12 cellular contexts compared by ENCODE assay signal in the genomic region with DNA sequence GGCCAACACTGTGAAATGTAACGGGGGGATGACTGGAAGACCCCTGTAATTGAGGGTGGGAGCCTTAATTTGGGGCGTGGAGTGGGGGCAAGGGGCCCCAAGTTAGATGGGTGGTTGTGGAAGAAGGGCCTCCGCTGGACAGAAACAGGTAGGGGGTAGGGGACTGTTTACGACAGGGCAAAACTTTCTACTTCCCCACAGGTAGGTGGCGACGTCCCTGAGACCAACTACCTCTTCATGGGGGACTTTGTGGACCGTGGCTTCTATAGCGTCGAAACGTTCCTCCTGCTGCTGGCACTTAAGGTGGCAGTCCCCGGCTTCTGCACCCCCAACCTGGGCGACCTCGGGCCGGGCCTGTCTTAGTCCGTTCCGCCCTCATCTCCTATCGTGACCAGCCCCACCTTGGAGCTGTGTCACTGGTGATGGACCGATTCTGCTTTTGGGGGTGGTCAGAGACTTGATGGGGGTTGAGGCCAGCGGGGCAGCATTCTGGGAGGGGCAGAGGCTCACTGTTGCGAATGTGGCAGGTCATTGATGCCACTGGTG. TPM values are rescaled to one million over a fixed set of nuclear protein-coding genes. Genes with fewer than 3 reads are reported as not detected.
DNase-seq lines count a peak whose midpoint lies in the region; ATAC-seq and TF ChIP-seq lines count a peak whose summit lies in the region.
"Had no signal": no experiment of that assay in that cellular context is flagged by ENCODE, and none has a peak within 500 bp of the region (broad histone marks: within the 10 kb centered on the region; RNA-seq: fewer than 3 reads in every experiment).

No MANE protein-coding gene starts in this region.

- H3K36me3 ChIP-seq in IMR-90 (ENCODE audit: control insufficient read depth, insufficient read depth, low read length) (peaks cover 71% of the 10 kb centered on the region), endodermal cell (ENCODE audit: control insufficient read depth, insufficient read depth, low read length) (peaks cover 83% of the 10 kb centered on the region)

- CTCF ChIA-PET in IMR-90 (lab: Yijun Ruan, JAX) = no interaction called here

- no peak overlapping the region for H4K91ac ChIP-seq in IMR-90 (ENCODE audit: insufficient read depth, low read depth, low read length)

- H4K20me1 ChIP-seq in IMR-90 (ENCODE audit: insufficient read depth, low read length) = peaks cover 38% of the 10 kb centered on the region

- H3K14ac ChIP-seq in IMR-90 (replicated peaks; ENCODE audit: low read depth, low read length) = no peak overlapping the region

- no peak for TF ChIP-seq CTCF in CD14-positive monocyte (IDR thresholded peaks at IDR 0.05)
- 0 out of 2 replicates have a peak, but pooled peaks have one; percentile 1 for TF ChIP-seq CTCF in IMR-90 (conservative IDR thresholded peaks at IDR 0.05; ENCODE audit: low read depth, low read length)
- peak; percentile 63 for TF ChIP-seq CTCF in endodermal cell (conservative IDR thresholded peaks at IDR 0.05)

- TF ChIP-seq POLR2A in IMR-90 (IDR thresholded peaks at IDR 0.05; ENCODE audit: low read depth, low read length) = no peak

- H3K27ac ChIP-seq in IMR-90 (ENCODE audit: insufficient read depth, low read length) (no peak overlapping the region), endodermal cell (ENCODE audit: low read depth, low read length) (no peak overlapping the region)

- in situ Hi-C loops in IMR-90 (cut with MboI; ENCODE audit: low sequenced_read_pairs) = no loop called here

- H4K5ac ChIP-seq in IMR-90 (ENCODE audit: low read depth, low read length) = no peak overlapping the region

- H3K4me3 Mint-ChIP-seq in CD14-positive monocyte = no peak overlapping the region
- no peak overlapping the region for H3K4me3 Mint-ChIP-seq in endodermal cell
- H3K4me3 Mint-ChIP-seq: CD4-positive, alpha-beta memory T cell had no signal

- no peak overlapping the region for H2BK5ac ChIP-seq in IMR-90 (ENCODE audit: low read depth, low read length, poor library complexity, severe bottlenecking)

- no peaks in the 10 kb centered on the region for H3K27me3 ChIP-seq in IMR-90 (ENCODE audit: control insufficient read depth, insufficient read depth, low read length)
- no peaks in the 10 kb centered on the region for H3K27me3 ChIP-seq in endodermal cell (ENCODE audit: control insufficient read depth, insufficient read depth, low read length, poor library complexity, severe bottlenecking)

- H2BK120ac ChIP-seq in IMR-90 (ENCODE audit: low read depth, low read length) = no peak overlapping the region

- no peak overlapping the region for H3K56ac ChIP-seq in IMR-90 (ENCODE audit: extremely low read depth, insufficient read depth, low read length)

- no peak overlapping the region for H2AFZ ChIP-seq in IMR-90 (replicated peaks; ENCODE audit: low read length, poor library complexity)

- peaks cover 4% of the 10 kb centered on the region; the same call in 1 of the 2 replicates for H3K4me1 ChIP-seq in IMR-90 (ENCODE audit: control insufficient read depth, insufficient read depth, low read length)
- H3K4me1 ChIP-seq in endodermal cell (ENCODE audit: control insufficient read depth, insufficient read depth, low read length) = peaks cover 7% of the 10 kb centered on the region

- intact Hi-C loops in CD14-positive monocyte (cut with micrococcal nuclease) (no loop called here), IMR-90 (cut with micrococcal nuclease) (no loop called here)

- H3K4me3 ChIP-seq in IMR-90 (ENCODE audit: insufficient read depth, low read depth, low read length) (no peak overlapping the region), endodermal cell (ENCODE audit: low read length) (no peak overlapping the region)

- 83% methylated on average over 7 of the region's 20 CpGs; no CpG with 5 or more reads in 1 of the 2 experiments for WGBS in IMR-90 (ENCODE audit: extremely low coverage in 2 of 2, insufficient read length in 1 of 2), 2 experiments
- 89 to 90% methylated on average over 15 to 20 of the region's 20 CpGs for WGBS in endodermal cell (ENCODE audit: insufficient coverage in 1 of 2, insufficient read length in 1 of 2), 2 experiments

- no peak overlapping the region for H3K18ac ChIP-seq in IMR-90 (ENCODE audit: low read depth, low read length)

- peaks cover 33% of the 10 kb centered on the region for H3K4me1 Mint-ChIP-seq in CD14-positive monocyte
- no peaks in the 10 kb centered on the region for H3K4me1 Mint-ChIP-seq in endodermal cell

- no peak overlapping the region for H4K8ac ChIP-seq in IMR-90 (ENCODE audit: low read depth in 2 of 2, low read length in 2 of 2)

- no peak overlapping the region for H3K4me2 ChIP-seq in IMR-90 (ENCODE audit: low read depth, low read length)

- no peaks in the 10 kb centered on the region for H3K9me1 ChIP-seq in IMR-90 (ENCODE audit: insufficient read depth, low read length)

- dilution Hi-C loops in IMR-90 (cut with HindIII; ENCODE audit: low sequenced_read_pairs, unreplicated experiment) = no loop called here

- H2BK15ac ChIP-seq in IMR-90 (ENCODE audit: low read depth, low read length) = no peak overlapping the region

- H3K23ac ChIP-seq in IMR-90 (ENCODE audit: low read depth, low read length) = no peak overlapping the region

- peaks cover 63 to 87% of the 10 kb centered on the region in 2 donors for H3K36me3 Mint-ChIP-seq in CD14-positive monocyte
- peaks cover 72% of the 10 kb centered on the region for H3K36me3 Mint-ChIP-seq in endodermal cell (ENCODE audit: low read depth)

- H3K79me1 ChIP-seq in IMR-90 (ENCODE audit: low read depth in 1 of 2, low read length in 2 of 2) = peaks cover 31 to 47% of the 10 kb centered on the region in 2 experiments

- H3K27me3 Mint-ChIP-seq in CD14-positive monocyte (ENCODE audit: low read depth in 3 of 3) (peaks cover 0 to 4% (median 3%) of the 10 kb centered on the region in 3 donors), endodermal cell (ENCODE audit: insufficient read depth) (no peaks in the 10 kb centered on the region)
- H3K27me3 Mint-ChIP-seq: CD4-positive, alpha-beta memory T cell; stimulated activated naive CD8-positive, alpha-beta T cell treated with anti-CD3 and anti-CD28 coated beads, Interleukin-15, amount 100 ng/mL, for 72 hours had no signal

- POLR2A ChIA-PET in IMR-90 (lab: Charles Lee; ENCODE audit: unreplicated experiment) = no interaction called here

- no TSS peak for BruUV-seq in IMR-90 (replicated peaks; lab: Mats Ljungman, UMichigan)

- no peak overlapping the region for H2AK9ac ChIP-seq in IMR-90 (replicated peaks; ENCODE audit: low read depth, low read length, poor library complexity)

- DNase-seq in CD14-positive monocyte (ENCODE audit: low spot score) (no peak), IMR-90 (no peak), endodermal cell (no peak), HT-29 (ENCODE audit: low spot score) (no peak), NCI-H2029 treated with DMSO at 0.1 percent for 48 hours (lab: John Stamatoyannopoulos, UW) (no peak)
- DNase-seq: CD4-positive, alpha-beta memory T cell; erythroblast; NCI-H1105; SIG-M5; stimulated activated CD4-positive, alpha-beta T cell treated with anti-CD3 and anti-CD28 coated beads, Interleukin-2, amount 100 ng/mL, for 48 hours; stimulated activated naive CD8-positive, alpha-beta T cell treated with anti-CD3 and anti-CD28 coated beads, Interleukin-15, amount 100 ng/mL, for 72 hours had no signal

- no peak overlapping the region for H2AK5ac ChIP-seq in IMR-90 (ENCODE audit: low read depth, low read length)

- no peak overlapping the region for H2BK20ac ChIP-seq in IMR-90 (ENCODE audit: low read depth, low read length)

- TF ChIP-seq RAD21 in IMR-90 (IDR thresholded peaks at IDR 0.05; ENCODE audit: low read length) = no peak

- H3K9ac ChIP-seq in IMR-90 (ENCODE audit: low read depth, low read length) (no peak overlapping the region), endodermal cell (ENCODE audit: extremely low read depth, low read length, poor library complexity, severe bottlenecking) (no peak overlapping the region)

- no peaks in the 10 kb centered on the region for H3K9me3 ChIP-seq in IMR-90 (ENCODE audit: control insufficient read depth, insufficient read depth, low read length)
- no peaks in the 10 kb centered on the region for H3K9me3 ChIP-seq in endodermal cell (ENCODE audit: control insufficient read depth, low read length)

- H3K9me3 Mint-ChIP-seq in CD14-positive monocyte (peaks cover 3 to 7% (median 3%) of the 10 kb centered on the region in 7 donors), endodermal cell (no peaks in the 10 kb centered on the region)
- H3K9me3 Mint-ChIP-seq: CD4-positive, alpha-beta memory T cell; stimulated activated naive CD8-positive, alpha-beta T cell treated with anti-CD3 and anti-CD28 coated beads, Interleukin-15, amount 100 ng/mL, for 72 hours had no signal

- no peak for ATAC-seq in IMR-90 (ENCODE audit: low read depth)
- ATAC-seq in HG03520 (IDR thresholded peaks at IDR 0.05; ENCODE audit: unreplicated experiment) = no peak
- ATAC-seq: stimulated activated naive CD8-positive, alpha-beta T cell treated with anti-CD3 and anti-CD28 coated beads, Interleukin-15, amount 100 ng/mL, for 72 hours had no signal

- no peak overlapping the region for H3K4ac ChIP-seq in IMR-90 (ENCODE audit: low read depth, low read length)

- H3K27ac Mint-ChIP-seq in CD14-positive monocyte (peak overlapping the region in 4 of 7 donors; percentile 21 to 81 (median 34)), endodermal cell (peak overlapping the region; percentile 16)

RNA-seq across cellular contexts. Expression of a gene that starts 6.8 kb away (rescaled TPM):
- polyA plus RNA-seq in CD14-positive monocyte (100 to 1,000 TPM; 279 to 388 TPM), IMR-90 (2012; rRNA removed) (200 and 202 TPM in 2 replicates)
- total RNA-seq in IMR-90 (2012; rRNA removed) (209 and 222 TPM in 2 replicates), endodermal cell (100 to 1,000 TPM; 150 to 151 TPM)
- 191 and 310 TPM in 2 replicates for polyA plus RNA-seq in IMR-90 (2012; cell fraction: cytosol; rRNA removed)
- 247 and 358 TPM in 2 replicates for polyA plus RNA-seq in IMR-90 (2012; cell fraction: nucleus; rRNA removed; ENCODE audit: low replicate concordance)
- polyA plus RNA-seq in endodermal cell (2013, experiment 1 of 2) = 140 TPM
- 132 TPM for polyA plus RNA-seq in endodermal cell (2013, experiment 2 of 2)
- 215 and 226 TPM in 2 replicates for total RNA-seq in HT-29 (2014; rRNA removed; shearing (Covaris generic))

RNA-seq across cellular contexts. Expression of a gene that starts 9.1 kb away (rescaled TPM):
- under 1 TPM; 0.10 to 0.11 TPM for polyA plus RNA-seq in CD14-positive monocyte
- not detected in 2 replicates for total RNA-seq in IMR-90 (2012; rRNA removed)
- 0.06 and 0.10 TPM in 2 replicates for polyA plus RNA-seq in IMR-90 (2012; rRNA removed)
- polyA plus RNA-seq in IMR-90 (2012; cell fraction: cytosol; rRNA removed) = 0.02 TPM in 1 of 2 replicates, not detected in the other
- polyA plus RNA-seq in IMR-90 (2012; cell fraction: nucleus; rRNA removed; ENCODE audit: low replicate concordance) = 0.06 and 0.16 TPM in 2 replicates
- 1 to 10 TPM; 3.0 to 6.3 TPM for total RNA-seq in endodermal cell
- polyA plus RNA-seq in endodermal cell (2013, experiment 1 of 2) = 3.4 TPM
- polyA plus RNA-seq in endodermal cell (2013, experiment 2 of 2) = 3.1 TPM
- 2.5 and 3.5 TPM in 2 replicates for total RNA-seq in HT-29 (2014; rRNA removed; shearing (Covaris generic))

RNA-seq across cellular contexts. Expression of a gene that starts 13.4 kb away (rescaled TPM):
- 100 to 1,000 TPM; 182 to 235 TPM for polyA plus RNA-seq in CD14-positive monocyte
- total RNA-seq in IMR-90 (2012; rRNA removed) = 1.1 and 3.1 TPM in 2 replicates
- 25.6 and 33.3 TPM in 2 replicates for polyA plus RNA-seq in IMR-90 (2012; rRNA removed)
- 34.8 and 76.0 TPM in 2 replicates for polyA plus RNA-seq in IMR-90 (2012; cell fraction: cytosol; rRNA removed)
- polyA plus RNA-seq in IMR-90 (2012; cell fraction: nucleus; rRNA removed; ENCODE audit: low replicate concordance) = 93.1 and 115 TPM in 2 replicates
- 10 to 100 TPM; 42.0 to 57.2 TPM for total RNA-seq in endodermal cell
- polyA plus RNA-seq in endodermal cell (2013, experiment 1 of 2) = 39.8 TPM
- polyA plus RNA-seq in endodermal cell (2013, experiment 2 of 2) = 36.9 TPM
- 14.3 and 16.2 TPM in 2 replicates for total RNA-seq in HT-29 (2014; rRNA removed; shearing (Covaris generic))

RNA-seq across cellular contexts. Expression of a gene that starts 17.1 kb away (rescaled TPM):
- 1,000 to 10,000 TPM; 1,429 to 1,628 TPM for polyA plus RNA-seq in CD14-positive monocyte
- 1,576 and 1,697 TPM in 2 replicates for total RNA-seq in IMR-90 (2012; rRNA removed)
- 1,990 and 2,139 TPM in 2 replicates for polyA plus RNA-seq in IMR-90 (2012; rRNA removed)
- polyA plus RNA-seq in IMR-90 (2012; cell fraction: cytosol; rRNA removed) = 1,937 and 3,090 TPM in 2 replicates
- 1,158 and 2,042 TPM in 2 replicates for polyA plus RNA-seq in IMR-90 (2012; cell fraction: nucleus; rRNA removed; ENCODE audit: low replicate concordance)
- total RNA-seq in endodermal cell = 100 to 1,000 TPM; 645 to 652 TPM
- 715 TPM for polyA plus RNA-seq in endodermal cell (2013, experiment 1 of 2)
- polyA plus RNA-seq in endodermal cell (2013, experiment 2 of 2) = 666 TPM
- 1,983 and 2,051 TPM in 2 replicates for total RNA-seq in HT-29 (2014; rRNA removed; shearing (Covaris generic))

RNA-seq across cellular contexts. Expression of a gene that starts 30.7 kb away (rescaled TPM):
- polyA plus RNA-seq in CD14-positive monocyte (not detected), IMR-90 (2012; rRNA removed) (2.8 and 19.5 TPM in 2 replicates)
- total RNA-seq in IMR-90 (2012; rRNA removed) (under 0.01 and 0.28 TPM in 2 replicates), endodermal cell (1 to 10 TPM; 2.7 to 6.5 TPM)
- 0.47 and 0.73 TPM in 2 replicates for polyA plus RNA-seq in IMR-90 (2012; cell fraction: cytosol; rRNA removed)
- 24.3 and 37.5 TPM in 2 replicates for polyA plus RNA-seq in IMR-90 (2012; cell fraction: nucleus; rRNA removed; ENCODE audit: low replicate concordance)
- polyA plus RNA-seq in endodermal cell (2013, experiment 1 of 2) = 5.8 TPM
- polyA plus RNA-seq in endodermal cell (2013, experiment 2 of 2) = 4.1 TPM
- total RNA-seq in HT-29 (2014; rRNA removed; shearing (Covaris generic)) = 1.2 and 1.5 TPM in 2 replicates
